ENCODE assay signal across 9 cellular contexts in the genomic region with DNA sequence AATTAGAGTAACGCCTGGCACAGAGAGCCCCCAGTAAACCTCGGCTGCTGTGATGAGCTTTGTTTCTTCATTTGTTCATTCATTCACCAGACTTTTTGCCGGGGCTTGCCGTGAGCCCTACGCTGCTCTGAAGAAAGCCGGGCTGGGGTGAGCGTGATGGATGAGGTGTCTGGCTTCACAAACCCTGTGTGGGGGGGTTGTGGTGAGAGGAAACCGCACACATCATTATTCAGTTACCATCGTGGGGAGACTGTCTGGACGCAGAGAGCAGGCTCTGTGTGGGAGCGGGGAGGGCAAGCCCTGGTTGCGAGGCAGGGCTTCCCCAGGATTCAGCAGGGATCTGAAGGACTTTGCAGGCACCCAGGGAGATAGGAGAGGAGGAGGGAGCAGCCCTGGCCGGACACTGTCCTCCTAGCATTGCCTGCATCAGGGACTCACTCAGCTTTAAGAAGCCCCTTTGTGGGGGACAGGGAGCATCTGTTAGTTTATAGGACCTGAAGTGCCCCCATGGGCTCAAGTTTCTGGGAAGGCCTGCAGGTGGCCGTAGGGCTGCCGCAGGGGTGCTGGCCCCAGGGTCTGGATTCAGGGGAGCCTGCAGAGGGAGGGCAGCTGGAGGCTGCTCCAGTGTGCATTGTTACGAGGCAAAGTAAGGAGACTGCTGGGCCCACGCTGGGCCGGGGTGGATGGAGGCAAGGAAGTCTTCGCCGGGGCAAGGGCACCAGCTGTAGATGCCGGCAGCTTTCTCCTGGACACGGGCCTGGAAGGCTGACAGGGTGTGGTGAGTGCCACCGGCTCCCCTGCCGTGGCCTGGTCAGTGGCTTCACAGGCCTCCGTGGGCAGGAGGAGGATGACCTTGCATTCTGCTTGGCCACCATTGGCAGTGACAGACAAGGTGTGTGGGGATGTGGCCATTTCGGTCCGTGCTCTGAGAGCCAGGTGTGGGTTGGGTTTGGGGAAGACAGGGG.
DNase-seq lines count a peak whose midpoint lies in the region; ATAC-seq and TF ChIP-seq lines count a peak whose summit lies in the region.
"Had no signal": no experiment of that assay in that cellular context is flagged by ENCODE, and none has a peak within 500 bp of the region (broad histone marks: within the 10 kb centered on the region; RNA-seq: fewer than 3 reads in every experiment).

No MANE protein-coding gene starts in this region.

- no peaks in the 10 kb centered on the region for H3K27me3 ChIP-seq in aorta (ENCODE audit: control insufficient read depth in 1 of 2, insufficient read depth in 2 of 2, low read length in 1 of 2)
- H3K27me3 ChIP-seq: heart right ventricle had no signal

- 88 to 93% methylated on average over 27 of the region's 27 CpGs for WGBS in aorta, 2 donors

- H3K9me3 ChIP-seq in aorta (ENCODE audit: control insufficient read depth, low read length): no peaks in the 10 kb centered on the region
- H3K9me3 ChIP-seq: heart right ventricle had no signal

- intact Hi-C loops in aorta (cut with DNase I): loop anchor here (5.0 kb wide), 2 partner anchors 43 to 48 kb away; no protein-coding TSS in a partner anchor

- H3K4me3 ChIP-seq in AG04449 (ENCODE audit: low read depth, low read length) (peak overlapping the region; percentile 8), fibroblast of villous mesenchyme (ENCODE audit: low read depth, low read length) (no peak overlapping the region), aorta (ENCODE audit: low read length in 2 of 2) (no peak overlapping the region)
- H3K4me3 ChIP-seq: heart right ventricle had no signal

- peak; percentile 61 for DNase-seq in AG04449 (ENCODE audit: low read depth, low spot score)
- peak; percentile 94 for DNase-seq in M059J (ENCODE audit: low read depth)
- DNase-seq in activated T-cell treated with anti-CD3 and anti-CD28 coated beads for 4 hours: peak; percentile 62
- DNase-seq in fibroblast of villous mesenchyme (ENCODE audit: low read depth): peak; percentile 93
- DNase-seq in stimulated activated CD4-positive, alpha-beta T cell treated with anti-CD3 and anti-CD28 coated beads, TNF-alpha, amount 100 ng/mL, for 24 hours (ENCODE audit: low read depth in 3 of 3): peak in 2 of 3 experiments; percentile 65 to 78
- DNase-seq in aorta: no peak
- DNase-seq in 8988T: no peak
- no peak for DNase-seq in cerebellar nuclear complex (lab: John Stamatoyannopoulos, UW)

- ATAC-seq in aorta (ENCODE audit: low FRiP score): no peak
- ATAC-seq: heart right ventricle had no signal

- CTCF ChIA-PET in AG04449 (lab: Yijun Ruan, JAX): interaction anchor here (0.8 to 3.3 kb wide), 5 partner anchors 8 to 144 kb away, joined by 3 to 21 read pairs (median 3); no protein-coding TSS in a partner anchor

- POLR2A ChIA-PET in AG04449 (lab: Yijun Ruan, JAX): no interaction called here

- TF ChIP-seq CTCF in AG04449 (IDR thresholded peaks at IDR 0.05; ENCODE audit: insufficient read depth, low read length, missing control alignments): no peak
- no peak for TF ChIP-seq CTCF in fibroblast of villous mesenchyme (IDR thresholded peaks at IDR 0.05; ENCODE audit: insufficient read depth, low read depth, low read length)

- no peak overlapping the region for H3K27ac ChIP-seq in aorta (ENCODE audit: low read depth in 1 of 2, low read length in 2 of 2)

- peaks cover 3 to 4% of the 10 kb centered on the region in 2 donors for H3K4me1 ChIP-seq in aorta (ENCODE audit: control insufficient read depth in 1 of 2, insufficient read depth in 2 of 2, low read length in 2 of 2)

- no peaks in the 10 kb centered on the region for H3K36me3 ChIP-seq in aorta (ENCODE audit: control insufficient read depth in 1 of 2, insufficient read depth in 2 of 2, low read length in 1 of 2)

Comparison
In these comparisons a context has a peak if more than half of its experiments do, and no peak if none do; other contexts are left out.
1. DNase-seq: peak in AG04449 (single experiment), M059J (single experiment), activated T-cell treated with anti-CD3 and anti-CD28 coated beads for 4 hours (single experiment), fibroblast of villous mesenchyme (single experiment) and stimulated activated CD4-positive, alpha-beta T cell treated with anti-CD3 and anti-CD28 coated beads, TNF-alpha, amount 100 ng/mL, for 24 hours (2 of 3); none in aorta (0 of 2), 8988T (single experiment) and cerebellar nuclear complex (0 of 2).